Comparison of ENCODE assay signal across 1 cellular context in genomic region chr11:46505741-46506485, GRCh38.
TF ChIP-seq lines count a peak whose summit lies in the region.

No MANE protein-coding gene starts in this region.

TF ChIP-seq in GM23338, 12 proteins besides CTCF, POLR2A, EP300 and RAD21 (continued from another document):
- TF ChIP-seq ZNF462 (CRISPR knock-in tag; IDR thresholded peaks at IDR 0.05): no peak
